ENCODE assay signal across 1 cellular context in genomic region chr5:112228672-112229071, GRCh38.
TF ChIP-seq lines count a peak whose summit lies in the region.

No MANE protein-coding gene starts in this region.

TF ChIP-seq in IMR-90, 13 proteins besides CTCF, POLR2A, EP300 and RAD21 (continued from another document):
- TF ChIP-seq CEBPB (IDR thresholded peaks at IDR 0.05; ENCODE audit: low read depth, low read length) (no peak), RCOR1 (IDR thresholded peaks at IDR 0.05; ENCODE audit: insufficient replicate concordance, low read length) (no peak), CHD1 (IDR thresholded peaks at IDR 0.05; ENCODE audit: low read depth, low read length) (no peak)
